Comparison of ENCODE assay signal across 4 cellular contexts in the genomic region with DNA sequence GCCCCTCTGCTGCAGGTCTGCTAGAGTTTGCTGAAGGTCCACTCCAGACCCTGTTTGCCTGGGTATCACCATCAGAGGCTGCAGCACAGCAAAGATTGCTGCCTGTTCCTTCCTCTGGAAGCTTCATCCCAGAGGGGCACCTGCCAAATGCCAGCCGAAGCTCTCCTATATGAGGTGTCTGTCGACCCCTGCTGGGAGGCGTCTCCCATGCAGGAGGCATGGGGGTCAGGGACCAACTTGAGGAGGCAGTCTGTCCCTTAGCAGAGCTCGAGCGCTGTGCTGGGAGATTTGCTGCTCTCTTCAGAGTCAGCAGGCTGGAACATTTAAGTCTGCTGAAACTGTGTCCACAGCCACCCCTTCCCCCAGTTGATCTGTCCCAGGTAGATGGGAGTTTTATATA. TPM values are rescaled to one million over a fixed set of nuclear protein-coding genes. Genes with fewer than 3 reads are reported as not detected.
"Had no signal": no experiment of that assay in that cellular context is flagged by ENCODE, and none has a peak within 500 bp of the region (broad histone marks: within the 10 kb centered on the region; RNA-seq: fewer than 3 reads in every experiment).

No MANE protein-coding gene starts in this region.

RNA-seq across cellular contexts. Expression of gene NOVA1, which starts 47.2 kb away (rescaled TPM):
- total RNA-seq: activated B cell treated with CpG ODN at 0.5 μM for 24 hours; activated CD8-positive, alpha-beta T cell treated with anti-CD3 and anti-CD28 coated beads for 36 hours; activated T-cell treated with anti-CD3 and anti-CD28 coated beads, Interleukin-2, amount 50 U/mL, for 4 hours; natural killer cell treated with Interleukin-12 subunit alpha and Interleukin-12 subunit beta and Interleukin-15 and Interleukin-18, amount 100 ng/mL, for 72 hours had no signal
